1 cellular context compared by ENCODE assay signal in the genomic region with DNA sequence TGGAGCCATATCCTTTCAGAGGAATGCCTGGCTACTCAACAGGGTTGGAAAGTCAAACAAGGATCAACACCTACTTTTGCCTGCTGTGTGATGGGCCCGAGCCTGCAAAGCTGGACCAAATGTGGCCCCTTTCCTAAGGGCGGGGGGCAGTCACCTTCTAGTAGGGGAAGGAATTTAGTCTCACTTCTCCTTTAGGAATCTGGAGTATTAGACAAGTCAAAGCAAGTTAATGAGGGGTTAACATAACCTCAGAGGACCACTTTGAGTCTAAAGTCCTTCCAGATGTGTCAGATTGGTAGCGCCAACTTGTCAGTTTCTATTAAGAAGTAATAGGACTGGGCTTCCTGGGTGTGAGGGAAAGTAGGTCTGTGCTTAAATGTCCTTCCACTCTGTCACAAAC.
TF ChIP-seq lines count a peak whose summit lies in the region.

No MANE protein-coding gene starts in this region.

TF ChIP-seq in GM12878, 131 proteins besides CTCF, POLR2A, EP300 and RAD21:
- no peak for TF ChIP-seq RUNX3 (IDR thresholded peaks at IDR 0.05; ENCODE audit: low read length)
- TF ChIP-seq IKZF1 (conservative IDR thresholded peaks at IDR 0.05) = peak; percentile 72
- TF ChIP-seq SPI1 (IDR thresholded peaks at IDR 0.05; ENCODE audit: borderline replicate concordance, insufficient read depth, low read depth, low read length) = peak; percentile 48; the same call in 1 of the 2 replicates
- TF ChIP-seq IKZF2 (IDR thresholded peaks at IDR 0.05) = peak; percentile 66 to 80
- TF ChIP-seq MTA2 (IDR thresholded peaks at IDR 0.05; ENCODE audit: low read depth) = peak; percentile 76
- TF ChIP-seq DPF2 (IDR thresholded peaks at IDR 0.05) = 0 out of 2 replicates have a peak, but pooled peaks have one; percentile 21
- TF ChIP-seq NFXL1 (IDR thresholded peaks at IDR 0.05; ENCODE audit: borderline replicate concordance) = no peak
- TF ChIP-seq TARDBP (IDR thresholded peaks at IDR 0.05; ENCODE audit: borderline replicate concordance) = no peak
- no peak; the same call in 1 of the 2 replicates for TF ChIP-seq GATAD2B (conservative IDR thresholded peaks at IDR 0.05; ENCODE audit: low read depth)
TF ChIP-seq in GM12878: peak in this region for 5.
